Comparison of ENCODE assay signal across 1 cellular context in genomic region chr19:624433-625109, GRCh38.
TF ChIP-seq lines count a peak whose summit lies in the region.

No MANE protein-coding gene starts in this region.

TF ChIP-seq in HCT116, 20 proteins besides CTCF, POLR2A, EP300 and RAD21 (continued from another document):
- TF ChIP-seq ZBTB33 (IDR thresholded peaks at IDR 0.05; ENCODE audit: extremely low read depth, insufficient replicate concordance, low read length) (no peak), FOSL1 (IDR thresholded peaks at IDR 0.05; ENCODE audit: low read depth) (no peak), MAX (IDR thresholded peaks at IDR 0.05) (no peak), JUND (IDR thresholded peaks at IDR 0.05) (no peak), TCF7L2 (IDR thresholded peaks at IDR 0.05; ENCODE audit: borderline replicate concordance, extremely low read depth, insufficient read depth, insufficient read length) (no peak), ATF3 (IDR thresholded peaks at IDR 0.05) (no peak), CEBPB (IDR thresholded peaks at IDR 0.05; ENCODE audit: low read depth) (no peak), SIN3A (IDR thresholded peaks at IDR 0.05; ENCODE audit: low read depth) (no peak), ELF1 (IDR thresholded peaks at IDR 0.05; ENCODE audit: borderline replicate concordance, low read depth) (no peak), SRF (IDR thresholded peaks at IDR 0.05; ENCODE audit: low read depth) (no peak), ZNF274 (IDR thresholded peaks at IDR 0.05; ENCODE audit: low read depth, low read length) (no peak)
